Comparison of ENCODE assay signal across 14 cellular contexts in genomic region chr1:65564493-65564892, GRCh38.
"Had no signal": no experiment of that assay in that cellular context is flagged by ENCODE, and none has a peak within 500 bp of the region (broad histone marks: within the 10 kb centered on the region; RNA-seq: fewer than 3 reads in every experiment).

No MANE protein-coding gene starts in this region.

- H3K4me1 ChIP-seq: foreskin keratinocyte, parathyroid adenoma, stomach had no signal

- ATAC-seq: activated T-cell treated with anti-CD3 and anti-CD28 coated beads, Interleukin-2, amount 50 U/mL, for 72 hours; foreskin keratinocyte; left lobe of liver had no signal

- H3K9me3 Mint-ChIP-seq: activated CD4-positive, alpha-beta memory T cell treated with anti-CD3 and anti-CD28 coated beads, Interleukin-2, amount 10 ng/mL, durations not matched to agents 7 days and 5 days; T-helper 2 cell treated with Interferon-gamma antibody and Interleukin-4, amounts not matched to agents 5 μg/mL and 100 μg/mL, for 36 hours had no signal

- H2AFZ ChIP-seq: parathyroid adenoma had no signal

- H3K9ac ChIP-seq: parathyroid adenoma had no signal

- DNase-seq: activated CD4-positive, alpha-beta memory T cell treated with anti-CD3 and anti-CD28 coated beads, Interleukin-2, amount 10 ng/mL, durations not matched to agents 7 days and 5 days; activated CD4-positive, CD25-positive, alpha-beta regulatory T cell treated with anti-CD3 and anti-CD28 coated beads, Interleukin-2, amount 50 U/mL, for 72 hours; activated CD8-positive, alpha-beta memory T cell treated with anti-CD3 and anti-CD28 coated beads, Interleukin-2, amount 50 U/mL, for 4 hours; activated T-cell treated with anti-CD3 and anti-CD28 coated beads, Interleukin-2, amount 50 U/mL, for 72 hours; foreskin keratinocyte; islet precursor cell; retina; stimulated activated CD4-positive, alpha-beta T cell treated with anti-CD3 and anti-CD28 coated beads, Interleukin-4, amount 100 ng/mL, for 4 hours; stomach had no signal

- H3K9me3 ChIP-seq: thoracic aorta had no signal

- H3K4me3 ChIP-seq: cardiac muscle cell, stomach, thoracic aorta had no signal

- H3K27ac Mint-ChIP-seq: activated CD4-positive, alpha-beta memory T cell treated with anti-CD3 and anti-CD28 coated beads, Interleukin-2, amount 10 ng/mL, durations not matched to agents 7 days and 5 days; activated T-cell treated with anti-CD3 and anti-CD28 coated beads, Interleukin-2, amount 50 U/mL, for 72 hours; T-helper 2 cell treated with Interferon-gamma antibody and Interleukin-4, amounts not matched to agents 5 μg/mL and 100 μg/mL, for 36 hours had no signal

- H3K4me3 Mint-ChIP-seq: activated CD4-positive, alpha-beta memory T cell treated with anti-CD3 and anti-CD28 coated beads, Interleukin-2, amount 10 ng/mL, durations not matched to agents 7 days and 5 days; activated T-cell treated with anti-CD3 and anti-CD28 coated beads, Interleukin-2, amount 50 U/mL, for 72 hours; T-helper 2 cell treated with Interferon-gamma antibody and Interleukin-4, amounts not matched to agents 5 μg/mL and 100 μg/mL, for 36 hours had no signal

- H3K27me3 ChIP-seq: cardiac muscle cell, foreskin keratinocyte, stomach had no signal

- H3K27ac ChIP-seq: cardiac muscle cell, foreskin keratinocyte, parathyroid adenoma, stomach, thoracic aorta had no signal

- H3K79me2 ChIP-seq: parathyroid adenoma had no signal

- H3K4me1 Mint-ChIP-seq: activated CD4-positive, alpha-beta memory T cell treated with anti-CD3 and anti-CD28 coated beads, Interleukin-2, amount 10 ng/mL, durations not matched to agents 7 days and 5 days had no signal

- H3K36me3 ChIP-seq: cardiac muscle cell, thoracic aorta had no signal
